In the genomic region with DNA sequence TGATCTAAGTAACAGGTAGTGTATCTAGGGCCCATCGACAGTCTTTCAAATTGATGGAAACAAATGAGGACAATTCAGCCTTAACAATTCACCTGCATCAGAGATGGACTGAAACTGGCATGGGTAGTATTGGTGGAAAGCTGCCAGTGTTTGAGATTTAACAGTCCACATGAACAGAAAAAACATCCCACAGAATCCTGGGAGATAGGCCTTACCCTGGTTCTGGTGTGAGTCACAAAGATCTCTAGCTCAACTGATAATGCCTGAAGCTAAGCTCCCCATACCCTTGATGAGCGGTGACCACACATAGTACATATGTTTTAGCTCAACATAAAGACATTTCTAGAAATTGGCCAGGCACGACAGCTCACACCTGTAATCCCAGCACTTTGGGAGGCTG, we compare ENCODE assay signal across 1 cellular context.
A peak's percentile ranks its signal among the peaks of the same experiment; 100 is the strongest.
TF ChIP-seq lines count a peak whose summit lies in the region.

No MANE protein-coding gene starts in this region.

TF ChIP-seq in HEK293, 187 proteins besides CTCF, POLR2A, EP300 and RAD21:
- TF ChIP-seq, protein P1, sequence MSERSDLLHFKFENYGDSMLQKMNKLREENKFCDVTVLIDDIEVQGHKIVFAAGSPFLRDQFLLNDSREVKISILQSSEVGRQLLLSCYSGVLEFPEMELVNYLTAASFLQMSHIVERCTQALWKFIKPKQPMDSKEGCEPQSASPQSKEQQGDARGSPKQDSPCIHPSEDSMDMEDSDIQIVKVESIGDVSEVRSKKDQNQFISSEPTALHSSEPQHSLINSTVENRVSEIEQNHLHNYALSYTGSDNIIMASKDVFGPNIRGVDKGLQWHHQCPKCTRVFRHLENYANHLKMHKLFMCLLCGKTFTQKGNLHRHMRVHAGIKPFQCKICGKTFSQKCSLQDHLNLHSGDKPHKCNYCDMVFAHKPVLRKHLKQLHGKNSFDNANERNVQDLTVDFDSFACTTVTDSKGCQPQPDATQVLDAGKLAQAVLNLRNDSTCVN (tag by site-specific recombination; optimal IDR thresholded peaks at IDR 0.05), result no peak
- TF ChIP-seq ZBTB17 (tag by site-specific recombination; IDR thresholded peaks at IDR 0.05), result peak; percentile 65; the same call in 1 of the 2 replicates
